2 cellular contexts compared by ENCODE assay signal in genomic region chr2:41504532-41504931, GRCh38.
TF ChIP-seq lines count a peak whose summit lies in the region.

No MANE protein-coding gene starts in this region.

TF ChIP-seq in HepG2, 621 proteins besides CTCF, POLR2A, EP300 and RAD21 (continued from another document):
- no peak for TF ChIP-seq GMEB1 (CRISPR knock-in tag; IDR thresholded peaks at IDR 0.05; ENCODE audit: borderline replicate concordance)
- TF ChIP-seq MAFF (IDR thresholded peaks at IDR 0.05; ENCODE audit: low read depth, low read length): peak; percentile 90
- no peak for TF ChIP-seq ZNF724P (CRISPR knock-in tag; IDR thresholded peaks at IDR 0.05; ENCODE audit: borderline replicate concordance)
- TF ChIP-seq CENPBD1 (CRISPR knock-in tag; IDR thresholded peaks at IDR 0.05; ENCODE audit: borderline replicate concordance, low read depth): no peak
- TF ChIP-seq ARID5B (CRISPR knock-in tag; IDR thresholded peaks at IDR 0.05): no peak
- TF ChIP-seq MAFK (conservative IDR thresholded peaks at IDR 0.05 in 1 of 2, IDR thresholded peaks at IDR 0.05 in 1 of 2; ENCODE audit: low read length in 2 of 2): peak; percentile 87 to 94
- TF ChIP-seq ZNF264 (CRISPR knock-in tag; IDR thresholded peaks at IDR 0.05): no peak
- no peak for TF ChIP-seq MLX (CRISPR knock-in tag; IDR thresholded peaks at IDR 0.05)
- TF ChIP-seq ZNF552 (CRISPR knock-in tag; IDR thresholded peaks at IDR 0.05; ENCODE audit: borderline replicate concordance): no peak
- TF ChIP-seq TRIM24 (CRISPR knock-in tag; IDR thresholded peaks at IDR 0.05): no peak
- no peak for TF ChIP-seq MED8 (CRISPR knock-in tag; IDR thresholded peaks at IDR 0.05; ENCODE audit: insufficient replicate concordance)
- no peak for TF ChIP-seq ISX (CRISPR knock-in tag; conservative IDR thresholded peaks at IDR 0.05)

TF ChIP-seq in K562, 482 proteins besides CTCF, POLR2A, EP300 and RAD21:
- TF ChIP-seq AFF1 (IDR thresholded peaks at IDR 0.05; ENCODE audit: low read depth in 1 of 2, partially characterized antibody in 2 of 2): no peak
- no peak for TF ChIP-seq ZNF586 (CRISPR knock-in tag; conservative IDR thresholded peaks at IDR 0.05)
- peak; percentile 56; the same call in 1 of the 2 replicates for TF ChIP-seq MAFF (IDR thresholded peaks at IDR 0.05; ENCODE audit: low read length)
- TF ChIP-seq MAFK (IDR thresholded peaks at IDR 0.05; ENCODE audit: low read length): peak; percentile 58; the same call in 1 of the 2 replicates
- TF ChIP-seq YY1 (IDR thresholded peaks at IDR 0.05; ENCODE audit: borderline replicate concordance in 1 of 3, control insufficient read depth in 1 of 3, extremely low read depth in 1 of 3, insufficient read depth in 3 of 3, insufficient read length in 1 of 3, insufficient replicate concordance in 2 of 3, low read depth in 1 of 3, low read length in 2 of 3): no peak
- TF ChIP-seq C11orf30 (IDR thresholded peaks at IDR 0.05; ENCODE audit: low read depth): peak; percentile 31; the same call in 1 of the 2 replicates
- TF ChIP-seq ZNF644 (tag; IDR thresholded peaks at IDR 0.05; ENCODE audit: low read depth): no peak
- TF ChIP-seq MAFG (tag; conservative IDR thresholded peaks at IDR 0.05): 0 out of 2 replicates have a peak, but pooled peaks have one; percentile 45
- peak; percentile 64 for TF ChIP-seq ZNF316 (IDR thresholded peaks at IDR 0.05)
